Comparison of ENCODE assay signal across 8 cellular contexts in genomic region chr21:44024895-44025353, GRCh38. TPM values are rescaled to one million over a fixed set of nuclear protein-coding genes. Genes with fewer than 3 reads are reported as not detected.
DNase-seq lines count a peak whose midpoint lies in the region; ATAC-seq and TF ChIP-seq lines count a peak whose summit lies in the region.

No MANE protein-coding gene starts in this region.

- H3K36me3 ChIP-seq in Panc1 (ENCODE audit: control insufficient read depth, insufficient read depth, low read length): no peaks in the 10 kb centered on the region
- no peaks in the 10 kb centered on the region for H3K36me3 ChIP-seq in Peyer's patch

- in situ Hi-C loops in Panc1 (cut with HindIII; ENCODE audit: low pct_unique_long_range_greater_than_20kb, low sequenced_read_pairs): no loop called here

- H3K27me3 ChIP-seq in Panc1 (ENCODE audit: control insufficient read depth, insufficient read depth, low read length): no peaks in the 10 kb centered on the region
- no peaks in the 10 kb centered on the region for H3K27me3 ChIP-seq in dorsolateral prefrontal cortex
- no peaks in the 10 kb centered on the region for H3K27me3 ChIP-seq in Peyer's patch

- no peak for TF ChIP-seq POLR2A in Peyer's patch (IDR thresholded peaks at IDR 0.05)

- TF ChIP-seq CTCF in Panc1 (IDR thresholded peaks at IDR 0.05) (no peak), dorsolateral prefrontal cortex (IDR thresholded peaks at IDR 0.05 in 54 of 56, conservative IDR thresholded peaks at IDR 0.05 in 2 of 56; ENCODE audit: low read depth in 1 of 56, partially characterized antibody in 56 of 56) (peak in 14 of 56 donors; percentile 4 to 36 (median 18)), Peyer's patch (IDR thresholded peaks at IDR 0.05) (no peak)

- intact Hi-C loops in Panc1 (cut with micrococcal nuclease; ENCODE audit: unreplicated experiment): no loop called here
- intact Hi-C loops in dorsolateral prefrontal cortex (cut with DNase I): loop anchor here (5.0 to 10.0 kb wide), 2 partner anchors 288 to 300 kb away; no protein-coding TSS in a partner anchor

- H3K4me1 ChIP-seq in Panc1 (ENCODE audit: control insufficient read depth, insufficient read depth, low read length): no peaks in the 10 kb centered on the region; the same call in 1 of the 2 replicates
- H3K4me1 ChIP-seq in Peyer's patch: peaks cover 0 to 42% (median 8%) of the 10 kb centered on the region in 4 donors

- no TSS peak for BruUV-seq in Panc1 (replicated peaks; lab: Mats Ljungman, UMichigan)

- ATAC-seq in Panc1 (0 out of 2 replicates have a peak, but pooled peaks have one; percentile 26), HG03097 (IDR thresholded peaks at IDR 0.05; ENCODE audit: low FRiP score, unreplicated experiment) (no peak)

- CTCF ChIA-PET in Panc1 (lab: Charles Lee): no interaction called here

- POLR2A ChIA-PET in Panc1 (lab: Charles Lee): no interaction called here

- H3K9me3 ChIP-seq in Panc1 (ENCODE audit: control insufficient read depth, insufficient read depth, low read depth, low read length) (no peaks in the 10 kb centered on the region), Peyer's patch (no peaks in the 10 kb centered on the region)

- DNase-seq in Ammon's horn (ENCODE audit: low spot score) (peak; percentile 77), Panc1 (ENCODE audit: low read depth, low spot score) (no peak), dorsolateral prefrontal cortex (peak in 7 of 10 donors; percentile 54 to 67 (median 61)), midbrain (lab: John Stamatoyannopoulos, UW) (peak; percentile 30), NCI-H187 (lab: John Stamatoyannopoulos, UW) (no peak), inferior parietal cortex (ENCODE audit: extremely low spot score) (no peak), Peyer's patch (no peak)

- H3K27ac ChIP-seq in Panc1 (ENCODE audit: low read length) (no peak overlapping the region), dorsolateral prefrontal cortex (peak overlapping the region in 58 of 59 donors; percentile 5 to 90 (median 78)), Peyer's patch (peak overlapping the region in 2 of 4 donors; percentile 3 to 23)

- no peak overlapping the region for H3K4me3 ChIP-seq in Panc1 (ENCODE audit: low read depth in 2 of 2, low read length in 2 of 2)
- peak overlapping the region in 8 of 59 donors; percentile 5 to 34 (median 14) for H3K4me3 ChIP-seq in dorsolateral prefrontal cortex
- no peak overlapping the region for H3K4me3 ChIP-seq in Peyer's patch

RNA-seq across cellular contexts. Expression of gene TRAPPC10, which starts 12.8 kb away (rescaled TPM):
- total RNA-seq in Panc1 (2021; ENCODE audit: unreplicated experiment) (34.5 TPM), dorsolateral prefrontal cortex (100 to 1,000 TPM in 1 of 120 experiments, 10 to 100 TPM in 119; 49.1 to 103 (median 69.3) TPM), Peyer's patch (100 to 1,000 TPM in 1 of 4 donors, 10 to 100 TPM in 3; 62.2 to 153 (median 93.0) TPM)
- polyA plus RNA-seq in Panc1 (2012; ENCODE audit: insufficient read length): 18.0 TPM

Comparison
In these comparisons a context has a peak if more than half of its experiments do, and no peak if none do; other contexts are left out.
1. DNase-seq: peak in Ammon's horn (single experiment), dorsolateral prefrontal cortex (7 of 10) and midbrain (single experiment); none in Panc1 (single experiment), NCI-H187 (0 of 2), inferior parietal cortex (single experiment) and Peyer's patch (0 of 3).